8 cellular contexts compared by ENCODE assay signal in the genomic region with DNA sequence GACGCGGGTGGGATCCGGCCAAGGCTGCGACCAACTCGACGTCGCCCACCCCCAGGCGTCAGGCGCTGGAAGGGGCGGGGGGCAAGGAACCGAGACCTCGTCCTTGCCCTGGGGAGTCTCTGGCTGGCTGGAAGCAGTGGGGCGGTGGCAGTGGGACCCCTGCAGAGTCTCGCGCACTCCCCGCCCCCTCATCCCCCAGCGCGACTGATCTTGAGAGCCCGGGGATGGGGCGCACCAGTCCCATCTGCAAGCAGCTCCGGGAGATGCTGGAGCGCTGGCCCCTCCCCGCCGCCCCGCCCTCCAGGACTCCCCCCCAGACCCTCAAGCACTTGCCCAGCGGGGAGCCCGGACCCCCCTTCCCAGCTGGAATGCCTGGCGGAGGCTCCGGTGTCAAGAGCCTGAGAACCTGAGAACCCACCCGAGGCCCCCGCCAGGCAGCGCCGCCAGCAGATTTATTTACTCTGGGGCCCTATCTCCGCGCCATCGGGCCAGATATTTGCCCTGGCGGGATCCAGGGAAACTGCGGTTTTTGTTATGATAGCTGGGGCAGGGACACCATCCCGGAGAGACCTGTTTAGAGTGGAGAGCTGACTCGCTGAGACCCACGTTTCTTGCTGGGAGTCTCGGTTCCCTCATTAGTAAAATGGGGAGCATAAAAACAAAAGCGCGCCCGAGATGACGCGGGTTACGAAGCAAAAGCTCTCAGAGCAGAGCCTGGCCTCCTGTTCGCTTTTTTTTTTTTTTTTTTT. TPM values are rescaled to one million over a fixed set of nuclear protein-coding genes. Genes with fewer than 3 reads are reported as not detected.
DNase-seq lines count a peak whose midpoint lies in the region; ATAC-seq and TF ChIP-seq lines count a peak whose summit lies in the region.

No MANE protein-coding gene starts in this region.

- ATAC-seq in GM21447 (IDR thresholded peaks at IDR 0.05; ENCODE audit: unreplicated experiment) (no peak), HG03520 (IDR thresholded peaks at IDR 0.05; ENCODE audit: unreplicated experiment) (no peak)

- no peaks in the 10 kb centered on the region for H3K36me3 ChIP-seq in Peyer's patch
- no peaks in the 10 kb centered on the region for H3K36me3 ChIP-seq in fibroblast of lung (ENCODE audit: control insufficient read depth, insufficient read depth, low read length)
- H3K36me3 ChIP-seq in smooth muscle cell (ENCODE audit: low read depth): no peaks in the 10 kb centered on the region
- H3K36me3 ChIP-seq in thyroid gland: no peaks in the 10 kb centered on the region

- H2AFZ ChIP-seq in fibroblast of lung (ENCODE audit: low read length) (no peak overlapping the region), smooth muscle cell (ENCODE audit: low read depth) (no peak overlapping the region)

- peaks cover 2% of the 10 kb centered on the region for H3K4me1 Mint-ChIP-seq in activated CD4-positive, alpha-beta T cell treated with anti-CD3 and anti-CD28 coated beads, Interleukin-2, amount 10 ng/mL, durations not matched to agents 24 days and 14 days

- H3K4me2 ChIP-seq in fibroblast of lung (ENCODE audit: extremely low read depth, insufficient read depth, low read length) (peak overlapping the region; percentile 54), smooth muscle cell (peak overlapping the region; percentile 77)

- WGBS in smooth muscle cell (ENCODE audit: low lambda C conversion rate): 65% methylated on average over 34 of the region's 49 CpGs
- WGBS in thyroid gland, 2 donors: 2 to 5% methylated on average over 16 to 33 of the region's 49 CpGs

- H4K20me1 ChIP-seq in fibroblast of lung (ENCODE audit: control insufficient read depth, extremely low read depth, insufficient read depth, low read length) (no peaks in the 10 kb centered on the region), smooth muscle cell (ENCODE audit: low read depth) (no peaks in the 10 kb centered on the region)

- TF ChIP-seq POLR2A in Peyer's patch (IDR thresholded peaks at IDR 0.05) (no peak), thyroid gland (IDR thresholded peaks at IDR 0.05) (no peak)

- H3K36me3 Mint-ChIP-seq in activated CD4-positive, alpha-beta T cell treated with anti-CD3 and anti-CD28 coated beads, Interleukin-2, amount 10 ng/mL, durations not matched to agents 24 days and 14 days (ENCODE audit: low read depth): peaks cover 9% of the 10 kb centered on the region

- no peaks in the 10 kb centered on the region for H3K79me2 ChIP-seq in fibroblast of lung (ENCODE audit: control insufficient read depth, insufficient read depth, low read length)
- H3K79me2 ChIP-seq in smooth muscle cell (ENCODE audit: low read depth): no peaks in the 10 kb centered on the region

- H3K27ac Mint-ChIP-seq in activated CD4-positive, alpha-beta T cell treated with anti-CD3 and anti-CD28 coated beads, Interleukin-2, amount 10 ng/mL, durations not matched to agents 24 days and 14 days: no peak overlapping the region

- H3K4me3 ChIP-seq in Peyer's patch (peak overlapping the region in 3 of 4 donors; percentile 15 to 48 (median 44)), fibroblast of lung (replicated peaks in 1 of 4; ENCODE audit: control extremely low read depth in 1 of 4, insufficient read depth in 1 of 4, low read depth in 3 of 4, low read length in 4 of 4) (peak overlapping the region in 3 of 4 experiments; percentile 10 to 43 (median 24)), smooth muscle cell (peak overlapping the region; percentile 18), thyroid gland (replicated peaks in 1 of 3) (no peak overlapping the region)

- H3K27ac ChIP-seq in Peyer's patch: no peak overlapping the region
- H3K27ac ChIP-seq in fibroblast of lung (ENCODE audit: insufficient read depth, low read length): no peak overlapping the region
- H3K27ac ChIP-seq in smooth muscle cell (ENCODE audit: low read depth): no peak overlapping the region
- H3K27ac ChIP-seq in thyroid gland: no peak overlapping the region

- TF ChIP-seq CTCF in Peyer's patch (IDR thresholded peaks at IDR 0.05) (peak in 1 of 6 experiments; percentile 6), fibroblast of lung (conservative IDR thresholded peaks at IDR 0.05 in 1 of 2, IDR thresholded peaks at IDR 0.05 in 1 of 2; ENCODE audit: low read depth in 1 of 2, low read length in 2 of 2) (peak in 1 of 2 donors; percentile 18), smooth muscle cell (IDR thresholded peaks at IDR 0.05; ENCODE audit: borderline replicate concordance, insufficient read depth, poor library complexity, severe bottlenecking) (no peak), thyroid gland (IDR thresholded peaks at IDR 0.05) (peak in 1 of 6 experiments; percentile 10)

- H3K4me1 ChIP-seq in Peyer's patch: peaks cover 0 to 17% (median 0%) of the 10 kb centered on the region in 4 donors
- no peaks in the 10 kb centered on the region for H3K4me1 ChIP-seq in fibroblast of lung (ENCODE audit: control insufficient read depth, extremely low read depth, insufficient read depth, low read length)
- no peaks in the 10 kb centered on the region for H3K4me1 ChIP-seq in smooth muscle cell (ENCODE audit: low read depth)
- peaks cover 11 to 21% of the 10 kb centered on the region in 2 donors for H3K4me1 ChIP-seq in thyroid gland

- H3K9me3 Mint-ChIP-seq in activated CD4-positive, alpha-beta T cell treated with anti-CD3 and anti-CD28 coated beads, Interleukin-2, amount 10 ng/mL, durations not matched to agents 24 days and 14 days: peaks cover 13% of the 10 kb centered on the region

- peaks cover 0 to 9% (median 4%) of the 10 kb centered on the region in 4 donors for H3K9me3 ChIP-seq in Peyer's patch
- no peaks in the 10 kb centered on the region for H3K9me3 ChIP-seq in fibroblast of lung (ENCODE audit: control insufficient read depth, insufficient read depth, low read depth, low read length)
- peaks cover 3% of the 10 kb centered on the region for H3K9me3 ChIP-seq in smooth muscle cell (replicated peaks; ENCODE audit: low read depth)
- H3K9me3 ChIP-seq in thyroid gland: no peaks in the 10 kb centered on the region

- peaks cover 69% of the 10 kb centered on the region for H3K27me3 Mint-ChIP-seq in activated CD4-positive, alpha-beta T cell treated with anti-CD3 and anti-CD28 coated beads, Interleukin-2, amount 10 ng/mL, durations not matched to agents 24 days and 14 days

- H3K9ac ChIP-seq in fibroblast of lung (ENCODE audit: insufficient read depth, low read length): no peak overlapping the region
- H3K9ac ChIP-seq in smooth muscle cell (ENCODE audit: low read depth): no peak overlapping the region

- peak overlapping the region; percentile 71 for H3K4me3 Mint-ChIP-seq in activated CD4-positive, alpha-beta T cell treated with anti-CD3 and anti-CD28 coated beads, Interleukin-2, amount 10 ng/mL, durations not matched to agents 24 days and 14 days

- H3F3A ChIP-seq in smooth muscle cell (ENCODE audit: low read depth): no peaks in the 10 kb centered on the region

- intact Hi-C loops in activated CD4-positive, alpha-beta T cell treated with anti-CD3 and anti-CD28 coated beads, Interleukin-2, amount 10 ng/mL, durations not matched to agents 24 days and 14 days (cut with micrococcal nuclease): no loop called here
- intact Hi-C loops in thyroid gland (cut with DNase I): no loop called here

- H3K27me3 ChIP-seq in Peyer's patch (peaks cover 0 to 16% of the 10 kb centered on the region in 2 donors), fibroblast of lung (ENCODE audit: control insufficient read depth, insufficient read depth, low read length) (peaks cover 32% of the 10 kb centered on the region), smooth muscle cell (ENCODE audit: low read depth) (peaks cover 3% of the 10 kb centered on the region), thyroid gland (peaks cover 16% of the 10 kb centered on the region)

- DNase-seq in activated CD4-positive, alpha-beta T cell treated with anti-CD3 and anti-CD28 coated beads, Interleukin-2, amount 10 ng/mL, durations not matched to agents 24 days and 14 days: no peak
- no peak for DNase-seq in activated CD4-positive, alpha-beta T cell treated with anti-CD3 and anti-CD28 coated beads, Interleukin-2, amount 50 U/mL, for 1 hour
- DNase-seq in Peyer's patch (no peak), fibroblast of lung (ENCODE audit: low read depth in 2 of 2) (peak in 1 of 2 donors; percentile 18), smooth muscle cell (lab: John Stamatoyannopoulos, UW; ENCODE audit: unreplicated experiment) (no peak), thyroid gland (no peak)

RNA-seq across cellular contexts. Expression of a gene that starts 1.2 kb away (rescaled TPM):
- total RNA-seq in activated CD4-positive, alpha-beta T cell treated with anti-CD3 and anti-CD28 coated beads, Interleukin-2, amount 10 ng/mL, durations not matched to agents 24 days and 14 days: not detected in 2 replicates
- total RNA-seq in Peyer's patch (1 to 10 TPM in 1 of 4 donors, under 1 TPM in 1, not detected in 2; 0.94 to 3.9 TPM), fibroblast of lung (not detected in 2 replicates), smooth muscle cell (not detected in 2 replicates), thyroid gland (not detected)
- polyA plus RNA-seq in fibroblast of lung (not detected in 2 replicates), smooth muscle cell (not detected in 2 replicates)
- polyA plus RNA-seq in fibroblast of lung (2012): not detected in 2 replicates
- not detected in 2 replicates for polyA minus RNA-seq in fibroblast of lung (ENCODE audit: low replicate concordance)

RNA-seq across cellular contexts. Expression of a gene that starts 15.4 kb away (rescaled TPM):
- total RNA-seq in activated CD4-positive, alpha-beta T cell treated with anti-CD3 and anti-CD28 coated beads, Interleukin-2, amount 10 ng/mL, durations not matched to agents 24 days and 14 days: 25.2 and 27.9 TPM in 2 replicates
- total RNA-seq in Peyer's patch (10 to 100 TPM; 20.6 to 37.2 (median 31.1) TPM), fibroblast of lung (20.3 and 22.3 TPM in 2 replicates), smooth muscle cell (9.7 and 13.6 TPM in 2 replicates), thyroid gland (10 to 100 TPM; 39.3 to 57.0 (median 49.3) TPM)
- polyA plus RNA-seq in fibroblast of lung (20.9 and 25.9 TPM in 2 replicates), smooth muscle cell (18.7 and 20.2 TPM in 2 replicates)
- polyA plus RNA-seq in fibroblast of lung (2012): 22.6 and 28.3 TPM in 2 replicates
- 31.7 and 57.0 TPM in 2 replicates for polyA minus RNA-seq in fibroblast of lung (ENCODE audit: low replicate concordance)

RNA-seq across cellular contexts. Expression of a gene that starts 43.8 kb away (rescaled TPM):
- 32.8 and 34.6 TPM in 2 replicates for total RNA-seq in activated CD4-positive, alpha-beta T cell treated with anti-CD3 and anti-CD28 coated beads, Interleukin-2, amount 10 ng/mL, durations not matched to agents 24 days and 14 days
- 10 to 100 TPM; 37.1 to 94.8 (median 46.1) TPM for total RNA-seq in Peyer's patch
- total RNA-seq in fibroblast of lung: 24.9 and 36.7 TPM in 2 replicates
- 17.7 and 22.6 TPM in 2 replicates for polyA plus RNA-seq in fibroblast of lung
- 23.8 and 32.4 TPM in 2 replicates for polyA plus RNA-seq in fibroblast of lung (2012)
- 53.0 and 107 TPM in 2 replicates for polyA minus RNA-seq in fibroblast of lung (ENCODE audit: low replicate concordance)
- total RNA-seq in smooth muscle cell: 11.8 and 14.6 TPM in 2 replicates
- polyA plus RNA-seq in smooth muscle cell: 15.2 and 23.6 TPM in 2 replicates
- 10 to 100 TPM; 21.8 to 51.0 (median 33.9) TPM for total RNA-seq in thyroid gland

Comparison
In these comparisons a context has a peak if more than half of its experiments do, and no peak if none do; other contexts are left out.
1. H3K4me3 ChIP-seq: peak in Peyer's patch (3 of 4), fibroblast of lung (3 of 4) and smooth muscle cell (single experiment); none in thyroid gland (0 of 3).